Comparison of ENCODE assay signal across 10 cellular contexts in the genomic region with DNA sequence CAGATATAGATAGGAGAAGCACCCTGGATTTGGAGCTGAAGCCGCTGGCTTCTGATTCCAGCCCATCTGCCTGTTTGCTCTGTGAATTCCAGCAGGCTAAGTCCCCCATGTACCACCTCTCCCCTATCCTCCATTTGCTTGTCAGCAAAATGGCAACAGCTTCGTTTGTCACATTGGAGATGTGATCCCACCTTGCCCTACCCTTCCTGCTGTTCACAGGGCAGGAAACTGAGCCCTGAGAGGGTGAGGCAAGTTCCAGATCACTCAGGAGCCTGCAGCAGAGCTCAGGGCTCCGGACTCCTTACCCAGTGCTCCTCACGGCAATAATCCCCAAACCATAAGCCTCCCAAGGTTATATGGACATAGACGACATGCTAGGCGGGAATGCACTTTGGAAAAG. TPM values are rescaled to one million over a fixed set of nuclear protein-coding genes. Genes with fewer than 3 reads are reported as not detected.
A peak's percentile ranks its signal among the peaks of the same experiment; 100 is the strongest.
DNase-seq lines count a peak whose midpoint lies in the region; ATAC-seq and TF ChIP-seq lines count a peak whose summit lies in the region.
"Had no signal": no experiment of that assay in that cellular context is flagged by ENCODE, and none has a peak within 500 bp of the region (broad histone marks: within the 10 kb centered on the region; RNA-seq: fewer than 3 reads in every experiment).

No MANE protein-coding gene starts in this region.

- H3K4me3 ChIP-seq in AG04450 (ENCODE audit: low read depth, low read length) (no peak overlapping the region), coronary artery (no peak overlapping the region), neutrophil (ENCODE audit: low read depth in 1 of 2, low read length in 1 of 2) (no peak overlapping the region)

- H3K27ac ChIP-seq in AG04450 (ENCODE audit: low read depth, low read length) (peak overlapping the region; percentile 52), KOPT-K1 (ENCODE audit: low read depth, low read length, poor library complexity, severe bottlenecking) (peak overlapping the region; percentile 19), coronary artery (peak overlapping the region; percentile 69 to 89), neutrophil (peak overlapping the region; percentile 30)

- H3K27me3 ChIP-seq in AG04450 (ENCODE audit: control insufficient read depth, insufficient read depth, low read length), result no peaks in the 10 kb centered on the region
- no peaks in the 10 kb centered on the region for H3K27me3 ChIP-seq in neutrophil

- peaks cover 38 to 53% of the 10 kb centered on the region in 2 experiments for H3K4me1 ChIP-seq in neutrophil (ENCODE audit: control insufficient read depth in 1 of 2, insufficient read depth in 1 of 2, low read depth in 1 of 2, low read length in 1 of 2)

- no peaks in the 10 kb centered on the region for H3K9me3 ChIP-seq in AG04450 (ENCODE audit: control insufficient read depth, insufficient read depth, low read length)
- H3K9me3 ChIP-seq in KOPT-K1 (ENCODE audit: insufficient read depth, low read length, poor library complexity, severe bottlenecking), result no peaks in the 10 kb centered on the region
- H3K9me3 ChIP-seq in neutrophil, result no peaks in the 10 kb centered on the region

- POLR2A ChIA-PET in AG04450 (lab: Yijun Ruan, JAX), result interaction anchor here (1.0 kb wide), 1 partner anchor 18 kb away, joined by 3 read pairs; no protein-coding TSS in a partner anchor

- CTCF ChIA-PET in AG04450 (lab: Charles Lee), result no interaction called here

- no peak for TF ChIP-seq CTCF in AG04450 (IDR thresholded peaks at IDR 0.05; ENCODE audit: low read depth, low read length)
- TF ChIP-seq CTCF in coronary artery (IDR thresholded peaks at IDR 0.05), result no peak
- TF ChIP-seq CTCF in neutrophil (IDR thresholded peaks at IDR 0.05), result no peak

- no peak for DNase-seq in AG04450 (ENCODE audit: low read depth, low spot score)
- DNase-seq in coronary artery (ENCODE audit: low spot score), result no peak
- no peak for DNase-seq in AG08395 (ENCODE audit: low spot score)
- DNase-seq in ecto neural progenitor cell (ENCODE audit: low spot score), result no peak
- DNase-seq: DMS53, Karpas-422 had no signal

- ATAC-seq in HG03095 (IDR thresholded peaks at IDR 0.05; ENCODE audit: unreplicated experiment) (no peak), HG03159 (IDR thresholded peaks at IDR 0.05; ENCODE audit: unreplicated experiment) (no peak)

- peaks cover 94% of the 10 kb centered on the region for H3K36me3 ChIP-seq in KOPT-K1 (ENCODE audit: insufficient read depth, low read length)
- H3K36me3 ChIP-seq in neutrophil, result no peaks in the 10 kb centered on the region

RNA-seq across cellular contexts. Expression of a gene that starts 14.9 kb away (rescaled TPM):
- polyA plus RNA-seq in AG04450 (2011; rRNA removed), result 114 and 140 TPM in 2 replicates
- polyA minus RNA-seq in AG04450 (2011; rRNA and poly(A)+ RNA removed), result 125 and 154 TPM in 2 replicates

Comparison
In these comparisons a context has a peak if more than half of its experiments do, and no peak if none do; other contexts are left out.
1. H3K27ac ChIP-seq: peak in every context shown above with its lines; median percentile 79 in coronary artery; 52 in AG04450; 30 in neutrophil; 19 in KOPT-K1.